21 cellular contexts compared by ENCODE assay signal in genomic region chr13:107360010-107360409, GRCh38.
"Had no signal": no experiment of that assay in that cellular context is flagged by ENCODE, and none has a peak within 500 bp of the region (broad histone marks: within the 10 kb centered on the region; RNA-seq: fewer than 3 reads in every experiment).

No MANE protein-coding gene starts in this region.

- H3K4me1 ChIP-seq: SJCRH30 had no signal

- H3K9me3 ChIP-seq: SJCRH30 had no signal

- H3K36me3 ChIP-seq: SJCRH30 had no signal

- H3K27ac ChIP-seq: HL-60, SJCRH30 had no signal

- H3K4me3 ChIP-seq: SJCRH30 had no signal

- H3K27me3 ChIP-seq: SJCRH30 had no signal

- DNase-seq: KBM-7, MV-4-11, NCI-H1048, NCI-H146, NCI-H1694 treated with DMSO at 0.1 percent for 48 hours, NCI-H1930, NCI-H2081, NCI-H2107, NCI-H2227 treated with DMSO at 0.1 percent for 48 hours, NCI-H446, NCI-H510A, NCI-H524 treated with DMSO at 0.1 percent for 48 hours, NCI-H774, SHP77 treated with DMSO at 0.1 percent for 48 hours, SJCRH30, T-helper 1 cell, T-helper 17 cell had no signal

- ATAC-seq: Panc1, Right ventricle myocardium inferior, SK-N-SH treated with all-trans-retinoic acid at 6 μM for 48 hours, T-helper 17 cell had no signal
